In the genomic region with DNA sequence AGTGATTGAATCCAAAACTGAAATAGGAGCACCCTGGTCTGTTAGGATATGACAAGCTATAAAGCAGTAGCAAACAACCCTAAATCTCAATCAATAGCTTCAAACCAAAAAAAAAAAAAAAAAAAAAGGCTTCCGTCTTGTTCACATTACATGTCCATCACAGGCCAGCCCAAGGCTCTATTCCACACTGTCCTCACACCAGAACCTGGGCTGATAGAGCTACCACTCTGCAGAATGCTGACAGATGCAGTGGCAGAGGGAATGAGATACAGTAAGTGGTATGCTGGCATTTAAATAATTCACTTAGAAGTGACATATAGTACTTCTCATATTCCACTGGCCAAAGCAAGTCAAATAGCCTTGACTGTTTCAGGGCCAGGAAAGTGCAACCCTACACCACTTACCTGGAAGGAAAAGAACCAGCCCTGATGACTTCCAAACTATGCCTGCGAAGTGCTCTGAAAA, we compare ENCODE assay signal across 1 cellular context.
TF ChIP-seq lines count a peak whose summit lies in the region.

No MANE protein-coding gene starts in this region.

TF ChIP-seq in GM12878, 131 proteins besides CTCF, POLR2A, EP300 and RAD21 (continued from another document):
- TF ChIP-seq CUX1 (IDR thresholded peaks at IDR 0.05; ENCODE audit: insufficient replicate concordance, low read depth, low read length) (peak; percentile 67), TBL1XR1 (IDR thresholded peaks at IDR 0.05; ENCODE audit: low read depth, low read length) (no peak), E2F4 (IDR thresholded peaks at IDR 0.05; ENCODE audit: low read depth, low read length) (no peak), RUNX3 (IDR thresholded peaks at IDR 0.05; ENCODE audit: low read length) (no peak), IKZF1 (conservative IDR thresholded peaks at IDR 0.05) (0 out of 2 replicates have a peak, but pooled peaks have one; percentile 15), EED (IDR thresholded peaks at IDR 0.05; ENCODE audit: low read depth) (no peak), FOXM1 (IDR thresholded peaks at IDR 0.05; ENCODE audit: low read depth, low read length) (no peak), KAT2A (conservative IDR thresholded peaks at IDR 0.05; ENCODE audit: control insufficient read depth, low read depth, low read length) (no peak), BACH1 (IDR thresholded peaks at IDR 0.05; ENCODE audit: borderline replicate concordance) (no peak), CBX5 (IDR thresholded peaks at IDR 0.05; ENCODE audit: low read depth) (0 out of 2 replicates have a peak, but pooled peaks have one; percentile 1), NBN (IDR thresholded peaks at IDR 0.05) (no peak), ATF2 (IDR thresholded peaks at IDR 0.05; ENCODE audit: low read length) (no peak)
- TF ChIP-seq, protein P1, sequence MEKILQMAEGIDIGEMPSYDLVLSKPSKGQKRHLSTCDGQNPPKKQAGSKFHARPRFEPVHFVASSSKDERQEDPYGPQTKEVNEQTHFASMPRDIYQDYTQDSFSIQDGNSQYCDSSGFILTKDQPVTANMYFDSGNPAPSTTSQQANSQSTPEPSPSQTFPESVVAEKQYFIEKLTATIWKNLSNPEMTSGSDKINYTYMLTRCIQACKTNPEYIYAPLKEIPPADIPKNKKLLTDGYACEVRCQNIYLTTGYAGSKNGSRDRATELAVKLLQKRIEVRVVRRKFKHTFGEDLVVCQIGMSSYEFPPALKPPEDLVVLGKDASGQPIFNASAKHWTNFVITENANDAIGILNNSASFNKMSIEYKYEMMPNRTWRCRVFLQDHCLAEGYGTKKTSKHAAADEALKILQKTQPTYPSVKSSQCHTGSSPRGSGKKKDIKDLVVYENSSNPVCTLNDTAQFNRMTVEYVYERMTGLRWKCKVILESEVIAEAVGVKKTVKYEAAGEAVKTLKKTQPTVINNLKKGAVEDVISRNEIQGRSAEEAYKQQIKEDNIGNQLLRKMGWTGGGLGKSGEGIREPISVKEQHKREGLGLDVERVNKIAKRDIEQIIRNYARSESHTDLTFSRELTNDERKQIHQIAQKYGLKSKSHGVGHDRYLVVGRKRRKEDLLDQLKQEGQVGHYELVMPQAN (conservative IDR thresholded peaks at IDR 0.05): no peak
